ENCODE assay signal across 22 cellular contexts in the genomic region with DNA sequence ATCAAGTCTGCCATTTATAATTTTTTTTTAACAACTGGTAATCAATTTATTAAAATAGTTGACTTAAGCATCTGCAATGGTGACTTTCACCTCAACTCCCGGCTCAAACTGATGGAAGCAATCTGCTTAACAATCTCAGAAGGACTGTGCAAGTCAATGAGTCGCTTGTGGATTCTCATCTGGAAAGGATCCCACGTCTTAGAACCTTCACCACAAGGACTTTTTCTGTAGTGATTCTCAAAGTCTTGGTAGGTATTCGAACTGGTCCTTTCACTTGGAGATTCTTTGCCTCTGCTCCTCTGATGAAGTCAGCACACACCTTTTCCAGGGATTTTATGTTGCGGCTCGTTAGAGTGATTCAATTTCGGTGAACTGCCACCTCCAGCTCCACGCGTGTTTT.
"Had no signal": no experiment of that assay in that cellular context is flagged by ENCODE, and none has a peak within 500 bp of the region (broad histone marks: within the 10 kb centered on the region; RNA-seq: fewer than 3 reads in every experiment).

No MANE protein-coding gene starts in this region.

- H3K4me3 Mint-ChIP-seq: activated CD4-positive, alpha-beta memory T cell treated with anti-CD3 and anti-CD28 coated beads, Interleukin-2, amount 10 ng/mL, durations not matched to agents 7 days and 5 days; activated CD4-positive, alpha-beta T cell treated with anti-CD3 and anti-CD28 coated beads, Interleukin-2, amount 10 ng/mL, durations not matched to agents 24 days and 14 days; activated T-helper 1 cell treated with anti-CD3 and anti-CD28 coated beads, Interleukin-12 subunit alpha, Interleukin-12 subunit beta, Interleukin-2, Interleukin-4 antibody, amounts not matched to agents 30 ng/mL and 10 ng/mL and 1 ng/mL, durations not matched to agents 14 hours and 24 hours and 36 hours; mesothelial cell of epicardium had no signal

- H3K27ac Mint-ChIP-seq: activated CD4-positive, alpha-beta memory T cell treated with anti-CD3 and anti-CD28 coated beads, Interleukin-2, amount 10 ng/mL, durations not matched to agents 7 days and 5 days; activated CD4-positive, alpha-beta T cell treated with anti-CD3 and anti-CD28 coated beads, Interleukin-2, amount 10 ng/mL, durations not matched to agents 24 days and 14 days; activated naive CD4-positive, alpha-beta T cell treated with anti-CD3 and anti-CD28 coated beads, Interleukin-2, amount 50 U/mL, for 72 hours; activated T-helper 1 cell treated with anti-CD3 and anti-CD28 coated beads, Interleukin-12 subunit alpha, Interleukin-12 subunit beta, Interleukin-2, Interleukin-4 antibody, amounts not matched to agents 30 ng/mL and 10 ng/mL and 1 ng/mL, durations not matched to agents 14 hours and 24 hours and 36 hours; mesothelial cell of epicardium; T-helper 17 cell had no signal

- H3K9me3 ChIP-seq: ascending aorta, gastrocnemius medialis, ovary, upper lobe of right lung had no signal

- H3K36me3 ChIP-seq: gastrocnemius medialis, ovary had no signal

- H3K27ac ChIP-seq: ascending aorta, cardiac muscle cell, epithelial cell of prostate, gastrocnemius medialis, ovary, upper lobe of right lung had no signal

- H3K9me3 Mint-ChIP-seq: activated CD4-positive, alpha-beta T cell treated with anti-CD3 and anti-CD28 coated beads, Interleukin-2, amount 10 ng/mL, durations not matched to agents 24 days and 14 days had no signal

- ATAC-seq: activated naive CD4-positive, alpha-beta T cell treated with anti-CD3 and anti-CD28 coated beads, Interleukin-2, amount 50 U/mL, for 72 hours; gastrocnemius medialis; left ventricle myocardium superior; naive thymus-derived CD8-positive, alpha-beta T cell; right cardiac atrium; stimulated activated naive CD8-positive, alpha-beta T cell treated with anti-CD3 and anti-CD28 coated beads, Interleukin-15, Interleukin-2, amounts not matched to agents 100 U/mL and 50 U/mL, for 24 hours; T-helper 17 cell; upper lobe of right lung had no signal

- H3K27me3 Mint-ChIP-seq: activated CD4-positive, alpha-beta memory T cell treated with anti-CD3 and anti-CD28 coated beads, Interleukin-2, amount 10 ng/mL, durations not matched to agents 7 days and 5 days; activated CD4-positive, alpha-beta T cell treated with anti-CD3 and anti-CD28 coated beads, Interleukin-2, amount 10 ng/mL, durations not matched to agents 24 days and 14 days; naive thymus-derived CD8-positive, alpha-beta T cell; T-helper 17 cell had no signal

- H3K4me3 ChIP-seq: ascending aorta, cardiac muscle cell, gastrocnemius medialis, ovary, upper lobe of right lung had no signal

- DNase-seq: activated CD4-positive, alpha-beta memory T cell treated with anti-CD3 and anti-CD28 coated beads, Interleukin-2, amount 10 ng/mL, durations not matched to agents 7 days and 5 days; activated CD4-positive, alpha-beta T cell treated with anti-CD3 and anti-CD28 coated beads, Interleukin-2, amount 10 ng/mL, durations not matched to agents 24 days and 14 days; activated gamma-delta T cell treated with Interleukin-2 at 50 U/mL for 16 hours; cortex of kidney; gastrocnemius medialis; hippocampal formation; left ventricle myocardium superior; mammary epithelial cell; naive thymus-derived CD8-positive, alpha-beta T cell; ovary; right cardiac atrium; stimulated activated CD4-positive, alpha-beta T cell treated with anti-CD3 and anti-CD28 coated beads, Interleukin-4, amount 100 ng/mL, for 4 hours; stimulated activated naive CD8-positive, alpha-beta T cell treated with anti-CD3 and anti-CD28 coated beads, Interleukin-15, Interleukin-2, amounts not matched to agents 100 U/mL and 50 U/mL, for 24 hours; SW 1271; T-helper 17 cell; upper lobe of right lung had no signal

- H3K27me3 ChIP-seq: ascending aorta, cardiac muscle cell, gastrocnemius medialis, ovary, upper lobe of right lung had no signal
